ENCODE assay signal across 11 cellular contexts in genomic region chr2:69931832-69932595, GRCh38. TPM values are rescaled to one million over a fixed set of nuclear protein-coding genes. Genes with fewer than 3 reads are reported as not detected.
A peak's percentile ranks its signal among the peaks of the same experiment; 100 is the strongest.
DNase-seq lines count a peak whose midpoint lies in the region; ATAC-seq and TF ChIP-seq lines count a peak whose summit lies in the region.
"Had no signal": no experiment of that assay in that cellular context is flagged by ENCODE, and none has a peak within 500 bp of the region (broad histone marks: within the 10 kb centered on the region; RNA-seq: fewer than 3 reads in every experiment).

No MANE protein-coding gene starts in this region.

- H3K27me3 Mint-ChIP-seq in activated CD8-positive, alpha-beta T cell treated with anti-CD3 and anti-CD28 coated beads for 36 hours: no peaks in the 10 kb centered on the region

- DNase-seq in activated naive CD4-positive, alpha-beta T cell treated with anti-CD3 and anti-CD28 coated beads, Interleukin-2, amount 50 U/mL, for 72 hours (ENCODE audit: low spot score in 2 of 2): no peak
- DNase-seq in activated naive CD4-positive, alpha-beta T cell (lab: John Stamatoyannopoulos, UW): no peak
- DNase-seq in activated CD8-positive, alpha-beta T cell treated with anti-CD3 and anti-CD28 coated beads for 36 hours: no peak
- no peak for DNase-seq in lower lobe of right lung
- DNase-seq in upper lobe of left lung: no peak
- DNase-seq in NCI-H524 (lab: John Stamatoyannopoulos, UW): no peak
- DNase-seq in heart left ventricle: no peak
- no peak for DNase-seq in left ventricle myocardium inferior
- DNase-seq: GF-D8, NCI-H1436 had no signal

- POLR2A ChIA-PET in activated CD8-positive, alpha-beta T cell treated with anti-CD3 and anti-CD28 coated beads for 36 hours (lab: Charles Lee): interaction anchor here (0.9 to 1.8 kb wide), 4 partner anchors 12 to 161 kb away, joined by 3 to 9 read pairs (median 3); no protein-coding TSS in a partner anchor

- peaks cover 48% of the 10 kb centered on the region for H3K4me1 ChIP-seq in lower lobe of right lung
- H3K4me1 ChIP-seq in upper lobe of left lung: peaks cover 18 to 28% (median 24%) of the 10 kb centered on the region in 4 donors
- H3K4me1 ChIP-seq in heart left ventricle: peaks cover 0 to 63% (median 11%) of the 10 kb centered on the region in 12 donors
- peaks cover 18% of the 10 kb centered on the region for H3K4me1 ChIP-seq in left ventricle myocardium inferior

- H3K27me3 ChIP-seq in lower lobe of right lung (ENCODE audit: low read depth): no peaks in the 10 kb centered on the region
- H3K27me3 ChIP-seq in upper lobe of left lung: no peaks in the 10 kb centered on the region
- no peaks in the 10 kb centered on the region for H3K27me3 ChIP-seq in heart left ventricle
- no peaks in the 10 kb centered on the region for H3K27me3 ChIP-seq in left ventricle myocardium inferior (ENCODE audit: low read depth)
- H3K27me3 ChIP-seq: cardiac muscle cell had no signal

- peak overlapping the region; percentile 73 to 80 for H3K27ac Mint-ChIP-seq in activated naive CD4-positive, alpha-beta T cell treated with anti-CD3 and anti-CD28 coated beads, Interleukin-2, amount 50 U/mL, for 72 hours
- H3K27ac Mint-ChIP-seq in activated CD8-positive, alpha-beta T cell treated with anti-CD3 and anti-CD28 coated beads for 36 hours: peak overlapping the region; percentile 50

- H3K36me3 ChIP-seq in lower lobe of right lung (peaks cover 21% of the 10 kb centered on the region), upper lobe of left lung (peaks cover 3 to 20% (median 19%) of the 10 kb centered on the region in 4 donors), heart left ventricle (peaks cover 0 to 48% (median 31%) of the 10 kb centered on the region in 9 donors), left ventricle myocardium inferior (peaks cover 22% of the 10 kb centered on the region)
- H3K36me3 ChIP-seq: cardiac muscle cell had no signal

- peaks cover 0 to 6% of the 10 kb centered on the region in 2 donors for H3K36me3 Mint-ChIP-seq in activated naive CD4-positive, alpha-beta T cell treated with anti-CD3 and anti-CD28 coated beads, Interleukin-2, amount 50 U/mL, for 72 hours
- H3K36me3 Mint-ChIP-seq in activated CD8-positive, alpha-beta T cell treated with anti-CD3 and anti-CD28 coated beads for 36 hours (ENCODE audit: low read depth): peaks cover 5% of the 10 kb centered on the region

- TF ChIP-seq EP300 in upper lobe of left lung (IDR thresholded peaks at IDR 0.05): no peak

- intact Hi-C loops in activated CD8-positive, alpha-beta T cell treated with anti-CD3 and anti-CD28 coated beads for 36 hours (cut with micrococcal nuclease): no loop called here
- intact Hi-C loops in lower lobe of right lung (cut with DNase I): no loop called here
- intact Hi-C loops in heart left ventricle (cut with DNase I): no loop called here
- intact Hi-C loops in left ventricle myocardium inferior (cut with micrococcal nuclease): no loop called here

- no peak overlapping the region for H3K4me3 Mint-ChIP-seq in activated CD8-positive, alpha-beta T cell treated with anti-CD3 and anti-CD28 coated beads for 36 hours

- H3K4me1 Mint-ChIP-seq in activated CD8-positive, alpha-beta T cell treated with anti-CD3 and anti-CD28 coated beads for 36 hours (ENCODE audit: low read depth): peaks cover 26% of the 10 kb centered on the region

- CTCF ChIA-PET in activated CD8-positive, alpha-beta T cell treated with anti-CD3 and anti-CD28 coated beads for 36 hours (lab: Charles Lee): interaction anchor here (1.3 to 2.7 kb wide), 3 partner anchors 13 to 211 kb away, joined by 3 to 7 read pairs (median 6); no protein-coding TSS in a partner anchor

- H3K27ac ChIP-seq in lower lobe of right lung (peak overlapping the region; percentile 15), upper lobe of left lung (peak overlapping the region; percentile 19 to 72 (median 29)), heart left ventricle (peak overlapping the region in 1 of 12 donors; percentile 61), left ventricle myocardium inferior (replicated peaks) (no peak overlapping the region)
- H3K27ac ChIP-seq: cardiac muscle cell had no signal

- no peak for TF ChIP-seq CTCF in activated CD8-positive, alpha-beta T cell treated with anti-CD3 and anti-CD28 coated beads for 36 hours (IDR thresholded peaks at IDR 0.05)
- TF ChIP-seq CTCF in lower lobe of right lung (IDR thresholded peaks at IDR 0.05) (no peak), upper lobe of left lung (IDR thresholded peaks at IDR 0.05) (no peak), heart left ventricle (IDR thresholded peaks at IDR 0.05) (no peak), left ventricle myocardium inferior (IDR thresholded peaks at IDR 0.05; ENCODE audit: borderline replicate concordance) (no peak)

- no peak for TF ChIP-seq POLR2A in upper lobe of left lung (IDR thresholded peaks at IDR 0.05)
- TF ChIP-seq POLR2A in heart left ventricle (IDR thresholded peaks at IDR 0.05): no peak

- 78 to 83% methylated on average over 7 of the region's 7 CpGs for WGBS in upper lobe of left lung, 2 donors
- 87 to 96% (median 88%) methylated on average over 7 of the region's 7 CpGs for WGBS in heart left ventricle, 4 donors

- no peaks in the 10 kb centered on the region for H3K9me3 ChIP-seq in lower lobe of right lung
- H3K9me3 ChIP-seq in upper lobe of left lung: no peaks in the 10 kb centered on the region
- H3K9me3 ChIP-seq in heart left ventricle: no peaks in the 10 kb centered on the region
- no peaks in the 10 kb centered on the region for H3K9me3 ChIP-seq in left ventricle myocardium inferior (replicated peaks)

- H3K4me3 ChIP-seq in lower lobe of right lung (no peak overlapping the region), upper lobe of left lung (no peak overlapping the region), heart left ventricle (no peak overlapping the region), left ventricle myocardium inferior (no peak overlapping the region)
- H3K4me3 ChIP-seq: cardiac muscle cell had no signal

- no peak for ATAC-seq in activated naive CD4-positive, alpha-beta T cell treated with anti-CD3 and anti-CD28 coated beads, Interleukin-2, amount 50 U/mL, for 72 hours
- no peak for ATAC-seq in activated CD8-positive, alpha-beta T cell treated with anti-CD3 and anti-CD28 coated beads for 36 hours
- ATAC-seq in lower lobe of right lung (peak in 1 of 2 donors; percentile 9), upper lobe of left lung (ENCODE audit: low FRiP score in 2 of 2) (no peak), heart left ventricle (no peak)

- no peaks in the 10 kb centered on the region for H3K9me3 Mint-ChIP-seq in activated naive CD4-positive, alpha-beta T cell treated with anti-CD3 and anti-CD28 coated beads, Interleukin-2, amount 50 U/mL, for 72 hours
- H3K9me3 Mint-ChIP-seq in activated CD8-positive, alpha-beta T cell treated with anti-CD3 and anti-CD28 coated beads for 36 hours: no peaks in the 10 kb centered on the region

RNA-seq across cellular contexts. Expression of gene MXD1, which starts 17.1 kb away (rescaled TPM):
- total RNA-seq in activated naive CD4-positive, alpha-beta T cell treated with anti-CD3 and anti-CD28 coated beads, Interleukin-2, amount 50 U/mL, for 72 hours: 10 to 100 TPM; 14.5 to 20.7 TPM
- 10 to 100 TPM in 1 of 2 experiments, 1 to 10 TPM in 1; 9.9 to 11.7 TPM for total RNA-seq in activated CD8-positive, alpha-beta T cell treated with anti-CD3 and anti-CD28 coated beads for 36 hours
- total RNA-seq in lower lobe of right lung (33.8 TPM), upper lobe of left lung (10 to 100 TPM; 16.3 to 94.3 (median 33.8) TPM), heart left ventricle (10 to 100 TPM in 1 of 9 donors, 1 to 10 TPM in 8; 3.2 to 17.0 (median 5.1) TPM), left ventricle myocardium inferior (3.5 TPM)
- polyA plus RNA-seq in heart left ventricle: 1 to 10 TPM; 1.6 to 3.7 TPM

RNA-seq across cellular contexts. Expression of gene ASPRV1, which starts 29.4 kb away (rescaled TPM):
- total RNA-seq in activated naive CD4-positive, alpha-beta T cell treated with anti-CD3 and anti-CD28 coated beads, Interleukin-2, amount 50 U/mL, for 72 hours: 1 to 10 TPM; 1.5 TPM
- under 1 TPM; 0.65 to 0.76 TPM for total RNA-seq in activated CD8-positive, alpha-beta T cell treated with anti-CD3 and anti-CD28 coated beads for 36 hours
- total RNA-seq in lower lobe of right lung (1.9 TPM), upper lobe of left lung (1 to 10 TPM; 1.0 to 2.1 (median 1.4) TPM), heart left ventricle (under 1 TPM in 8 of 9 donors, not detected in 1; 0.28 to 0.94 (median 0.56) TPM), left ventricle myocardium inferior (0.63 TPM)
- polyA plus RNA-seq in heart left ventricle: 1 to 10 TPM in 1 of 2 donors, under 1 TPM in 1; 0.50 to 1.4 TPM

RNA-seq across cellular contexts. Expression of gene SNRNP27, which starts 38.3 kb away (rescaled TPM):
- total RNA-seq in activated naive CD4-positive, alpha-beta T cell treated with anti-CD3 and anti-CD28 coated beads, Interleukin-2, amount 50 U/mL, for 72 hours: 10 to 100 TPM; 61.4 to 69.4 TPM
- total RNA-seq in activated CD8-positive, alpha-beta T cell treated with anti-CD3 and anti-CD28 coated beads for 36 hours: 10 to 100 TPM; 54.3 to 57.9 TPM
- 38.7 TPM for total RNA-seq in lower lobe of right lung
- total RNA-seq in upper lobe of left lung: 100 to 1,000 TPM in 2 of 6 donors, 10 to 100 TPM in 4; 32.7 to 120 (median 55.0) TPM
- total RNA-seq in heart left ventricle: 10 to 100 TPM; 48.4 to 75.4 (median 55.0) TPM
- polyA plus RNA-seq in heart left ventricle: 10 to 100 TPM; 37.5 to 97.8 TPM
- total RNA-seq in left ventricle myocardium inferior: 56.0 TPM
